In the genomic region with DNA sequence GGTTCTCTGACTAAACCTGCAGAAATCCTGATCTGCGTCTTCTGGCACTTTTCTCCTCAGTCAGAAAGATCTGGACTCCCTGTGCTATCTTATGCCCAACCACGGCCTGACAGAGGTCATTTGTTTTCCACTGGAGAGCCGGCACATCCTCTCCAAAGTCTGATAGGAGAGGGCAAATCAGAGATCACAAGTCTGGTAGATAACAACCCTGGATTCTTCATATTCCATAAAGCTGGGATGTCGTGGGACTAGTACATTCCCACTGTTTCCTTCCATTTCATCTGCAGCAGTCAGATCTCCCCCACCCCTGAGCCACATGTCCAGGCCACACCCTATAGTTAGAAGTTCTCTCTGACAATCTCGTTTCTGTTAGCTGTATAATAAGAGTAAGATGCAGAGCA, we compare ENCODE assay signal across 11 cellular contexts.
DNase-seq lines count a peak whose midpoint lies in the region; ATAC-seq and TF ChIP-seq lines count a peak whose summit lies in the region.
"Had no signal": no experiment of that assay in that cellular context is flagged by ENCODE, and none has a peak within 500 bp of the region (broad histone marks: within the 10 kb centered on the region; RNA-seq: fewer than 3 reads in every experiment).

No MANE protein-coding gene starts in this region.

- BruUV-seq in mammary epithelial cell (replicated peaks; lab: Mats Ljungman, UMichigan) (no TSS peak), MCF 10A (replicated peaks; lab: Mats Ljungman, UMichigan) (no TSS peak)

- no peak overlapping the region for H3K4me2 ChIP-seq in mammary epithelial cell (ENCODE audit: insufficient read depth, low read depth, low read length)

- H3K36me3 ChIP-seq in mammary epithelial cell (ENCODE audit: insufficient read depth, low read length), result no peaks in the 10 kb centered on the region

- POLR2A ChIA-PET in MCF 10A (lab: Yijun Ruan, JAX), result interaction anchor here (1.0 to 2.4 kb wide), 3 partner anchors 34 to 293 kb away, joined by 4 to 11 read pairs (median 6); no protein-coding TSS in a partner anchor

- intact Hi-C loops in mammary epithelial cell (cut with micrococcal nuclease) (loop anchor here (5.0 kb wide), 1 partner anchor 204 kb away; no protein-coding TSS in a partner anchor), MCF 10A (cut with micrococcal nuclease) (loop anchor here (5.0 kb wide), 1 partner anchor 204 kb away; no protein-coding TSS in a partner anchor), left colon (cut with DNase I, micrococcal nuclease) (loop anchor here in 1 of 2 donors (5.0 to 10.0 kb wide), 2 partner anchors 166 to 294 kb away; no protein-coding TSS in a partner anchor)

- H2AFZ ChIP-seq in mammary epithelial cell (ENCODE audit: low read depth, low read length), result peak overlapping the region; percentile 5

- CTCF ChIA-PET in mammary epithelial cell (lab: Charles Lee; ENCODE audit: low non-redundant PET) (interaction anchor here (1.2 to 1.6 kb wide), 2 partner anchors 291 to 292 kb away, joined by 9 to 12 read pairs; no protein-coding TSS in a partner anchor), MCF 10A (lab: Yijun Ruan, JAX) (interaction anchor here (0.6 to 6.7 kb wide), 34 partner anchors 10 to 525 kb away, joined by 3 to 169 read pairs (median 6); no protein-coding TSS in a partner anchor)

- no peaks in the 10 kb centered on the region for H3K79me2 ChIP-seq in mammary epithelial cell (ENCODE audit: insufficient read depth, low read length)

- no peaks in the 10 kb centered on the region for H3K27me3 Mint-ChIP-seq in MCF 10A (ENCODE audit: insufficient read depth, unreplicated experiment)

- H3K27ac ChIP-seq in mammary epithelial cell (ENCODE audit: insufficient read depth, low read depth, low read length), result no peak overlapping the region
- H3K27ac ChIP-seq: epithelial cell of prostate had no signal

- no peak overlapping the region for H3K4me3 Mint-ChIP-seq in MCF 10A (ENCODE audit: unreplicated experiment)

- H3K4me1 ChIP-seq in mammary epithelial cell (ENCODE audit: insufficient read depth, low read length), result peaks cover 47% of the 10 kb centered on the region

- H3K27me3 ChIP-seq in mammary epithelial cell (ENCODE audit: insufficient read depth, low read length), result no peaks in the 10 kb centered on the region

- WGBS in mammary epithelial cell (ENCODE audit: low coverage, missing lambda C conversion rate), result 82% methylated on average over 5 of the region's 5 CpGs

- H3K27ac Mint-ChIP-seq in MCF 10A (ENCODE audit: low read depth, unreplicated experiment), result no peak overlapping the region

- peak; percentile 67 for ATAC-seq in left colon

- dilution Hi-C loops in mammary epithelial cell (cut with HindIII; ENCODE audit: low sequenced_read_pairs), result no loop called here

- H3K36me3 Mint-ChIP-seq in MCF 10A (ENCODE audit: insufficient read depth, unreplicated experiment), result peaks cover 5% of the 10 kb centered on the region

- H4K20me1 ChIP-seq in mammary epithelial cell (ENCODE audit: insufficient read depth, low read length), result no peaks in the 10 kb centered on the region

- in situ Hi-C loops in mammary epithelial cell (cut with MboI; ENCODE audit: low sequenced_read_pairs in 2 of 2), result loop anchor here (10.0 to 25.0 kb wide), 4 partner anchors 174 to 524 kb away; no protein-coding TSS in a partner anchor

- no peak for TF ChIP-seq CTCF in mammary epithelial cell (conservative IDR thresholded peaks at IDR 0.05 in 1 of 2, IDR thresholded peaks at IDR 0.05 in 1 of 2; ENCODE audit: extremely low read depth in 1 of 2, insufficient read depth in 1 of 2, low read depth in 1 of 2, low read length in 2 of 2)
- TF ChIP-seq CTCF in MCF 10A (IDR thresholded peaks at IDR 0.05; ENCODE audit: unreplicated experiment), result no peak

- H3K4me3 ChIP-seq in mammary epithelial cell (replicated peaks in 1 of 3; ENCODE audit: insufficient read depth in 1 of 3, low read depth in 2 of 3, low read length in 3 of 3), result no peak overlapping the region

- no peak overlapping the region for H3K9ac ChIP-seq in mammary epithelial cell (ENCODE audit: insufficient read depth, low read length)

- H3K9me3 Mint-ChIP-seq in MCF 10A (ENCODE audit: unreplicated experiment), result no peaks in the 10 kb centered on the region

- no peaks in the 10 kb centered on the region for H3K9me3 ChIP-seq in mammary epithelial cell (replicated peaks; ENCODE audit: insufficient read depth, low read length)

- DNase-seq in mammary epithelial cell, result no peak
- DNase-seq in MCF 10A (ENCODE audit: unreplicated experiment), result no peak
- peak; percentile 39 for DNase-seq in astrocyte of the hippocampus (ENCODE audit: low read depth, low spot score)
- DNase-seq in left colon, result no peak
- DNase-seq in T-helper 2 cell, result no peak
- no peak for DNase-seq in Kasumi-1 (lab: John Stamatoyannopoulos, UW)
- no peak for DNase-seq in stimulated activated CD8-positive, alpha-beta memory T cell treated with anti-CD3 and anti-CD28 coated beads, Interleukin-4, amount 100 ng/mL, for 48 hours
- no peak for DNase-seq in DMS153 treated with DMSO at 0.1 percent for 48 hours (lab: John Stamatoyannopoulos, UW; ENCODE audit: unreplicated experiment)
- DNase-seq: activated CD4-positive, alpha-beta T cell treated with anti-CD3 and anti-CD28 coated beads, Interleukin-2, amount 50 U/mL, for 48 hours; NCI-H1930 had no signal

- peaks cover 34% of the 10 kb centered on the region for H3K4me1 Mint-ChIP-seq in MCF 10A (ENCODE audit: insufficient read depth, unreplicated experiment)
